8 cellular contexts compared by ENCODE assay signal in genomic region chr17:32126746-32127145, GRCh38. TPM values are rescaled to one million over a fixed set of nuclear protein-coding genes. Genes with fewer than 3 reads are reported as not detected.
DNase-seq lines count a peak whose midpoint lies in the region; ATAC-seq and TF ChIP-seq lines count a peak whose summit lies in the region.

No MANE protein-coding gene starts in this region.

- H3K27ac ChIP-seq in liver (ENCODE audit: low read depth in 1 of 2, low read length in 2 of 2) (peak overlapping the region; percentile 84 to 89), substantia nigra (ENCODE audit: low read depth, low read length, poor library complexity, severe bottlenecking) (peak overlapping the region; percentile 77)

- no peaks in the 10 kb centered on the region for H3K27me3 Mint-ChIP-seq in T-helper 2 cell treated with Interferon-gamma antibody and Interleukin-4, amounts not matched to agents 5 μg/mL and 100 μg/mL, for 36 hours (ENCODE audit: low read depth)
- no peaks in the 10 kb centered on the region for H3K27me3 Mint-ChIP-seq in activated naive CD8-positive, alpha-beta T cell

- H3K27me3 ChIP-seq in liver (ENCODE audit: control insufficient read depth in 4 of 4, insufficient read depth in 4 of 4, low read length in 3 of 4) = no peaks in the 10 kb centered on the region

- DNase-seq in T-helper 2 cell treated with Interferon-gamma antibody and Interleukin-4, amounts not matched to agents 5 μg/mL and 100 μg/mL, for 36 hours (ENCODE audit: low spot score) = no peak
- no peak for DNase-seq in T-helper 2 cell
- no peak for DNase-seq in substantia nigra (lab: John Stamatoyannopoulos, UW)
- no peak for DNase-seq in ureter (ENCODE audit: low spot score)
- no peak for DNase-seq in NCI-H1417 treated with DMSO at 0.1 percent for 48 hours (lab: John Stamatoyannopoulos, UW)

- 96% methylated on average over 8 of the region's 8 CpGs for WGBS in liver

- H3K9me3 Mint-ChIP-seq in T-helper 2 cell treated with Interferon-gamma antibody and Interleukin-4, amounts not matched to agents 5 μg/mL and 100 μg/mL, for 36 hours = no peaks in the 10 kb centered on the region
- H3K9me3 Mint-ChIP-seq in activated naive CD8-positive, alpha-beta T cell (ENCODE audit: low read depth) = no peaks in the 10 kb centered on the region

- TF ChIP-seq CTCF in liver (IDR thresholded peaks at IDR 0.05; ENCODE audit: low read depth, low read length, missing input control) = no peak

- no peaks in the 10 kb centered on the region for H3K36me3 ChIP-seq in liver (ENCODE audit: control insufficient read depth in 4 of 4, insufficient read depth in 3 of 4, low read depth in 1 of 4, low read length in 3 of 4)

- no peak overlapping the region for H3K4me3 ChIP-seq in liver (ENCODE audit: low read depth in 1 of 3, low read length in 3 of 3)

- H3K9ac ChIP-seq in liver (ENCODE audit: low read depth in 1 of 2, low read length in 2 of 2) = no peak overlapping the region

- no peak for TF ChIP-seq RAD21 in liver (IDR thresholded peaks at IDR 0.05)

- ATAC-seq in HG02938 (IDR thresholded peaks at IDR 0.05; ENCODE audit: unreplicated experiment) = no peak

- peak overlapping the region; percentile 92 for H3K27ac Mint-ChIP-seq in T-helper 2 cell treated with Interferon-gamma antibody and Interleukin-4, amounts not matched to agents 5 μg/mL and 100 μg/mL, for 36 hours
- H3K27ac Mint-ChIP-seq in activated naive CD8-positive, alpha-beta T cell = peak overlapping the region; percentile 96

- H3K4me3 Mint-ChIP-seq in T-helper 2 cell treated with Interferon-gamma antibody and Interleukin-4, amounts not matched to agents 5 μg/mL and 100 μg/mL, for 36 hours = no peak overlapping the region
- H3K4me3 Mint-ChIP-seq in activated naive CD8-positive, alpha-beta T cell = peak overlapping the region; percentile 96

- peaks cover 18% of the 10 kb centered on the region for H3K4me1 Mint-ChIP-seq in T-helper 2 cell treated with Interferon-gamma antibody and Interleukin-4, amounts not matched to agents 5 μg/mL and 100 μg/mL, for 36 hours (ENCODE audit: low read depth)
- H3K4me1 Mint-ChIP-seq in activated naive CD8-positive, alpha-beta T cell (ENCODE audit: low read depth) = peaks cover 28% of the 10 kb centered on the region

- no peaks in the 10 kb centered on the region for H3K9me3 ChIP-seq in liver (ENCODE audit: control insufficient read depth in 4 of 4, low read length in 3 of 4)

- peaks cover 7 to 24% (median 20%) of the 10 kb centered on the region in 4 donors for H3K4me1 ChIP-seq in liver (ENCODE audit: control insufficient read depth in 4 of 4, insufficient read depth in 4 of 4, low read length in 3 of 4)

- H3K36me3 Mint-ChIP-seq in T-helper 2 cell treated with Interferon-gamma antibody and Interleukin-4, amounts not matched to agents 5 μg/mL and 100 μg/mL, for 36 hours (ENCODE audit: low read depth) = peaks cover 11% of the 10 kb centered on the region
- peaks cover 2% of the 10 kb centered on the region for H3K36me3 Mint-ChIP-seq in activated naive CD8-positive, alpha-beta T cell

TF ChIP-seq in liver, 16 proteins besides CTCF, POLR2A, EP300 and RAD21:
- TF ChIP-seq YY1 (IDR thresholded peaks at IDR 0.05) = no peak

RNA-seq across cellular contexts. Expression of gene RHOT1, which starts 15.6 kb away (rescaled TPM):
- total RNA-seq in liver (10 to 100 TPM; 20.2 to 43.4 TPM), ureter (37.3 TPM)
- 10 to 100 TPM in 1 of 2 donors, 1 to 10 TPM in 1; 8.1 to 14.0 TPM for polyA plus RNA-seq in liver
